8 cellular contexts compared by ENCODE assay signal in genomic region chr5:9207820-9208418, GRCh38.
DNase-seq lines count a peak whose midpoint lies in the region; ATAC-seq, FAIRE-seq and TF ChIP-seq lines count a peak whose summit lies in the region.

No MANE protein-coding gene starts in this region.

- H3K4me1 ChIP-seq in PC-9 (replicated peaks; ENCODE audit: insufficient read depth): no peaks in the 10 kb centered on the region
- H3K4me1 ChIP-seq in pancreas: no peaks in the 10 kb centered on the region

- H3F3A ChIP-seq in PC-9 (ENCODE audit: insufficient read depth, low read depth): no peaks in the 10 kb centered on the region

- H3K4me2 ChIP-seq in PC-9: no peak overlapping the region

- peak; percentile 94 for TF ChIP-seq CTCF in PC-9 (conservative IDR thresholded peaks at IDR 0.05)
- peak; percentile 47 for TF ChIP-seq CTCF in epithelial cell of proximal tubule (conservative IDR thresholded peaks at IDR 0.05; ENCODE audit: low read depth, low read length)
- TF ChIP-seq CTCF in pancreas (IDR thresholded peaks at IDR 0.05): peak in 2 of 4 donors; percentile 16 to 17

- no peaks in the 10 kb centered on the region for H3K9me2 ChIP-seq in PC-9 (ENCODE audit: insufficient read depth)

- H2AFZ ChIP-seq in PC-9: no peak overlapping the region

- no peak overlapping the region for H3K27ac ChIP-seq in PC-9
- no peak overlapping the region for H3K27ac ChIP-seq in pancreas

- H3K4me3 ChIP-seq in Jurkat, Clone E6-1 (ENCODE audit: low read length): no peak overlapping the region
- H3K4me3 ChIP-seq in PC-9 (no peak overlapping the region), epithelial cell of proximal tubule (ENCODE audit: low read depth, low read length) (no peak overlapping the region), pancreas (no peak overlapping the region)

- ATAC-seq in GM19468 (IDR thresholded peaks at IDR 0.05; ENCODE audit: extremely low read depth, unreplicated experiment) (peak; percentile 63), pancreas (peak in 2 of 4 donors; percentile 58 to 74)

- peak; percentile 66 for FAIRE-seq in pancreas (lab: Jason Lieb, UNC)

- H3K79me2 ChIP-seq in PC-9 (ENCODE audit: low read depth): no peaks in the 10 kb centered on the region

- WGBS in pancreas, 2 donors: 49 to 52% methylated on average over 5 of the region's 5 CpGs

- intact Hi-C loops in PC-9 (cut with micrococcal nuclease; ENCODE audit: unreplicated experiment) (loop anchor here (2.0 to 10.0 kb wide), 5 partner anchors 451 to 1321 kb away; no protein-coding TSS in a partner anchor), pancreas (cut with DNase I) (loop anchor here in 1 of 3 donors (10.0 kb wide), 1 partner anchor 1283 kb away; no protein-coding TSS in a partner anchor)

- no peaks in the 10 kb centered on the region for H4K20me1 ChIP-seq in PC-9 (ENCODE audit: insufficient read depth)

- no peaks in the 10 kb centered on the region for H3K36me3 ChIP-seq in PC-9 (ENCODE audit: low read depth)
- no peaks in the 10 kb centered on the region for H3K36me3 ChIP-seq in pancreas

- H3K27me3 ChIP-seq in PC-9 (ENCODE audit: insufficient read depth, low read depth) (no peaks in the 10 kb centered on the region), pancreas (no peaks in the 10 kb centered on the region)

- H3K9me3 ChIP-seq in PC-9 (ENCODE audit: insufficient read depth, low read depth) (no peaks in the 10 kb centered on the region), pancreas (no peaks in the 10 kb centered on the region)

- no TSS peak for BruUV-seq in PC-9 (replicated peaks; lab: Mats Ljungman, UMichigan)

- DNase-seq in CD1c-positive myeloid dendritic cell (ENCODE audit: extremely low spot score): peak; percentile 34
- DNase-seq in Jurkat, Clone E6-1 (ENCODE audit: low read depth, low spot score): peak; percentile 54
- peak in 1 of 2 experiments; percentile 57 for DNase-seq in PC-9
- no peak for DNase-seq in epithelial cell of proximal tubule (ENCODE audit: low read depth)
- no peak for DNase-seq in pancreas
- no peak for DNase-seq in NCI-H187 treated with DMSO at 0.1 percent for 48 hours (lab: John Stamatoyannopoulos, UW)
- no peak for DNase-seq in UCSD-AML1 (lab: John Stamatoyannopoulos, UW; ENCODE audit: unreplicated experiment)

- POLR2A ChIA-PET in PC-9 (lab: Charles Lee; ENCODE audit: unreplicated experiment): no interaction called here

- CTCF ChIA-PET in PC-9 (lab: Charles Lee): interaction anchor here (0.7 kb wide), 2 partner anchors 114 to 1195 kb away, joined by 3 read pairs; no protein-coding TSS in a partner anchor

Comparison
In these comparisons a context has a peak if more than half of its experiments do, and no peak if none do; other contexts are left out.
1. DNase-seq: peak in CD1c-positive myeloid dendritic cell (single experiment) and Jurkat, Clone E6-1 (single experiment); none in epithelial cell of proximal tubule (single experiment), pancreas (0 of 6), NCI-H187 treated with DMSO at 0.1 percent for 48 hours (single experiment) and UCSD-AML1 (single experiment).